ENCODE assay signal across 1 cellular context in the genomic region with DNA sequence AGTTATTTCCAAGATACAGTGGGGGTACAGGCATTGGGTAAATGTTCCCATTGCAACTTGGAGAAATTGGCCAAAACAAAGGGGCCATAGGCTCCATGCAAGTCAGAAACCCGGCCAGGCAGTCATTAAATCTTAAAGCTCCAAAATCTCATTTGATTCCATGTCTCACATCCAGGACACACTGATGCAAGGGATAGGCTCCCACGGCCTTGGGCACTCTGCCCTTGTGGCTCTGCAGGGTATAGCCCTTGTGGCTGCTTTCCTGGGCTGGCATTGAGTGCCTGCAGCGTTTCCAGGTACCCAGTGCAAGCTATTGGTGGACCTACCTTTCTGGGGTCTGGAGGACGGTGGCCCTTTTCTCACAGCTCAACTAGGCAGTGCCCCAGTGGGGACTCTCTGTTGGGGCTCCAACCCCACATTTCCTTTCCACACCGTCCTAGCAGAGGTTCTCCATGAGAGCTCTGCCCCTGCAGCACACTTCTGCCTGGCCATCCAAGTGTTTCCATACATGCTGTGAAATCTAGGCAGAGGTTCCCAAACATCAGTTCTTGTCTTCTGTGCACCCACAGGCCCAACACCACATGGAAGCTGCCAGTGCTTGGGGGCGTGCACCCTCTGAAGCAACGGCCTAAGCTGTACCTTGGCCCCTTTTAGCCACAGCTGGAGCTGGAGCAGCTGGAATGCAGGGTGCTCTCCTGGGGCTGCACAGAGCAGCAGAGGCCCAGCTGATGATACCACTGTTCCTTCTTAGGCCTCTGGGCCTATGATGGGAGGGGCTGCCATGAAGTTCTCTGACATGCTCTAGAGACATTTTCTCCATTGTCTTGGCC.
TF ChIP-seq lines count a peak whose summit lies in the region.

No MANE protein-coding gene starts in this region.

TF ChIP-seq in HepG2, 621 proteins besides CTCF, POLR2A, EP300 and RAD21 (continued from another document and continues in another):
- TF ChIP-seq, protein P1, sequence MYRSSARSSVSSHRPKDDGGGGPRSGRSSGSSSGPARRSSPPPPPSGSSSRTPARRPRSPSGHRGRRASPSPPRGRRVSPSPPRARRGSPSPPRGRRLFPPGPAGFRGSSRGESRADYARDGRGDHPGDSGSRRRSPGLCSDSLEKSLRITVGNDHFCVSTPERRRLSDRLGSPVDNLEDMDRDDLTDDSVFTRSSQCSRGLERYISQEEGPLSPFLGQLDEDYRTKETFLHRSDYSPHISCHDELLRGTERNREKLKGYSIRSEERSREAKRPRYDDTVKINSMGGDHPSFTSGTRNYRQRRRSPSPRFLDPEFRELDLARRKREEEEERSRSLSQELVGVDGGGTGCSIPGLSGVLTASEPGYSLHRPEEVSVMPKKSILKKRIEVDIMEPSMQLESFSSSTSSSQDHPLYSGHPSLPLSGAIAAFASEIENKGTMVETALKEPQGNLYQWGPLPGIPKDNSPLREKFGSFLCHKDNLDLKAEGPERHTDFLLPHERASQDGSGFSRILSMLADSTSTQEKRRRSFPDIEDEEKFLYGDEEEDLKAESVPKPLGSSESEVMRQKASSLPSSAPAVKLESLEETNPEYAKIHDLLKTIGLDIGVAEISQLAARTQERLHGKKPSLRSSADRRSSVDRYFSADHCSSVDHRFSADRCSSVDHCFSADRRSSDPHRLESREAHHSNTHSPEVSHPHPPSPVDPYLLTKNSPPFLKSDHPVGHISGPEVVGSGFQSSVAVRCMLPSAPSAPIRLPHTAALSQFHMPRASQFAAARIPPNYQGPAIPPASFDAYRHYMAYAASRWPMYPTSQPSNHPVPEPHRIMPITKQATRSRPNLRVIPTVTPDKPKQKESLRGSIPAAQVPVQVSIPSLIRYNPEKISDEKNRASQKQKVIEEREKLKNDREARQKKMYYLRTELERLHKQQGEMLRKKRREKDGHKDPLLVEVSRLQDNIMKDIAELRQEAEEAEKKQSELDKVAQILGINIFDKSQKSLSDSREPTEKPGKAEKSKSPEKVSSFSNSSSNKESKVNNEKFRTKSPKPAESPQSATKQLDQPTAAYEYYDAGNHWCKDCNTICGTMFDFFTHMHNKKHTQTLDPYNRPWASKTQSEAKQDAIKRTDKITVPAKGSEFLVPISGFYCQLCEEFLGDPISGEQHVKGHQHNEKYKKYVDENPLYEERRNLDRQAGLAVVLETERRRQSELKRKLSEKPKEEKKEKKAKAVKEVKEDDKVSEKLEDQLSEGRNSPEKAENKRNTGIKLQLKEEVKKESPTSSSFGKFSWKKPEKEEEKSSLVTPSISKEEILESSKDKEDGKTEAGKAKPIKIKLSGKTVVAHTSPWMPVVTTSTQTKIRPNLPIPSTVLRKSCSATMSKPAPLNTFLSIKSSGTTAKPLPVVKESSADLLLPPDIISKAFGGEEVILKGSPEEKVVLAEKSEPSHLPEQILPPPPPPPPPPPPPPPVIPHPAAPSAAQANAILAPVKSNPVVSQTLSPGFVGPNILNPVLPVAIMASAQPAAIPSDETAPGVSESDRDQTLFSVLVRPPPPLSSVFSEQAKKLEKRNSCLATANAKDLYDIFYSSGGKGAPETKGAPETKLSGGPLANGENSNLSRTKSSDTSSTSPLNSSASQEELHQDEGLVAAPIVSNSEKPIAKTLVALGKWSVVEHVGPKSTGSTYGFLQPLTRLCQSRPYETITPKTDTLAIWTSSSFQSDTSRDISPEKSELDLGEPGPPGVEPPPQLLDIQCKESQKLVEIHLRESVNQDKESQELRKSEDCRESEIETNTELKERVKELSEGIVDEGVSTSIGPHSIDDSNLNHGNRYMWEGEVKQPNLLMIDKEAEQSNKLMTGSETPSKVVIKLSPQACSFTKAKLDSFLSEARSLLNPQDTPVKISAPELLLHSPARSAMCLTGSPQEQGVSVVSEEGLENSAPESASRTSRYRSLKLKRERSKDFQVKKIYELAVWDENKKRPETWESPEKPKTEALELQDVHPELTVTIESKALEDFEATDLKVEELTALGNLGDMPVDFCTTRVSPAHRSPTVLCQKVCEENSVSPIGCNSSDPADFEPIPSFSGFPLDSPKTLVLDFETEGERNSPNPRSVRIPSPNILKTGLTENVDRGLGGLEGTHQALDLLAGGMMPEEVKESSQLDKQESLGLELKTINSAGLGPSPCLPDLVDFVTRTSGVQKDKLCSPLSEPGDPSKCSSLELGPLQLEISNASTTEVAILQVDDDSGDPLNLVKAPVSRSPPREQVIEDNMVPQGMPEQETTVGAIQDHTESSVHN (CRISPR knock-in tag; IDR thresholded peaks at IDR 0.05): no peak
- TF ChIP-seq IKZF1 (IDR thresholded peaks at IDR 0.05) (no peak), ZSCAN31 (CRISPR knock-in tag; IDR thresholded peaks at IDR 0.05; ENCODE audit: low read depth) (no peak), ZNF142 (CRISPR knock-in tag; IDR thresholded peaks at IDR 0.05) (no peak), ZNF383 (CRISPR knock-in tag; IDR thresholded peaks at IDR 0.05; ENCODE audit: borderline replicate concordance) (no peak), ZNF678 (CRISPR knock-in tag; IDR thresholded peaks at IDR 0.05) (no peak), MAFK (conservative IDR thresholded peaks at IDR 0.05 in 1 of 2, IDR thresholded peaks at IDR 0.05 in 1 of 2; ENCODE audit: low read length in 2 of 2) (no peak), MLLT10 (CRISPR knock-in tag; IDR thresholded peaks at IDR 0.05) (no peak), ZNF773 (CRISPR knock-in tag; IDR thresholded peaks at IDR 0.05; ENCODE audit: borderline replicate concordance) (no peak), ATF7-NPFF (CRISPR knock-in tag; IDR thresholded peaks at IDR 0.05; ENCODE audit: low read depth) (no peak), MLXIP (CRISPR knock-in tag; IDR thresholded peaks at IDR 0.05; ENCODE audit: borderline replicate concordance) (no peak), LCORL (IDR thresholded peaks at IDR 0.05) (no peak), LCORL (CRISPR knock-in tag; IDR thresholded peaks at IDR 0.05) (no peak), KLF12 (CRISPR knock-in tag; IDR thresholded peaks at IDR 0.05; ENCODE audit: borderline replicate concordance) (no peak), TP53 (CRISPR knock-in tag; conservative IDR thresholded peaks at IDR 0.05) (0 out of 2 replicates have a peak, but pooled peaks have one; percentile 31), NFYC (CRISPR knock-in tag; IDR thresholded peaks at IDR 0.05) (no peak), TARDBP (CRISPR knock-in tag; IDR thresholded peaks at IDR 0.05) (0 out of 2 replicates have a peak, but pooled peaks have one; percentile 47)
- TF ChIP-seq, protein P2, sequence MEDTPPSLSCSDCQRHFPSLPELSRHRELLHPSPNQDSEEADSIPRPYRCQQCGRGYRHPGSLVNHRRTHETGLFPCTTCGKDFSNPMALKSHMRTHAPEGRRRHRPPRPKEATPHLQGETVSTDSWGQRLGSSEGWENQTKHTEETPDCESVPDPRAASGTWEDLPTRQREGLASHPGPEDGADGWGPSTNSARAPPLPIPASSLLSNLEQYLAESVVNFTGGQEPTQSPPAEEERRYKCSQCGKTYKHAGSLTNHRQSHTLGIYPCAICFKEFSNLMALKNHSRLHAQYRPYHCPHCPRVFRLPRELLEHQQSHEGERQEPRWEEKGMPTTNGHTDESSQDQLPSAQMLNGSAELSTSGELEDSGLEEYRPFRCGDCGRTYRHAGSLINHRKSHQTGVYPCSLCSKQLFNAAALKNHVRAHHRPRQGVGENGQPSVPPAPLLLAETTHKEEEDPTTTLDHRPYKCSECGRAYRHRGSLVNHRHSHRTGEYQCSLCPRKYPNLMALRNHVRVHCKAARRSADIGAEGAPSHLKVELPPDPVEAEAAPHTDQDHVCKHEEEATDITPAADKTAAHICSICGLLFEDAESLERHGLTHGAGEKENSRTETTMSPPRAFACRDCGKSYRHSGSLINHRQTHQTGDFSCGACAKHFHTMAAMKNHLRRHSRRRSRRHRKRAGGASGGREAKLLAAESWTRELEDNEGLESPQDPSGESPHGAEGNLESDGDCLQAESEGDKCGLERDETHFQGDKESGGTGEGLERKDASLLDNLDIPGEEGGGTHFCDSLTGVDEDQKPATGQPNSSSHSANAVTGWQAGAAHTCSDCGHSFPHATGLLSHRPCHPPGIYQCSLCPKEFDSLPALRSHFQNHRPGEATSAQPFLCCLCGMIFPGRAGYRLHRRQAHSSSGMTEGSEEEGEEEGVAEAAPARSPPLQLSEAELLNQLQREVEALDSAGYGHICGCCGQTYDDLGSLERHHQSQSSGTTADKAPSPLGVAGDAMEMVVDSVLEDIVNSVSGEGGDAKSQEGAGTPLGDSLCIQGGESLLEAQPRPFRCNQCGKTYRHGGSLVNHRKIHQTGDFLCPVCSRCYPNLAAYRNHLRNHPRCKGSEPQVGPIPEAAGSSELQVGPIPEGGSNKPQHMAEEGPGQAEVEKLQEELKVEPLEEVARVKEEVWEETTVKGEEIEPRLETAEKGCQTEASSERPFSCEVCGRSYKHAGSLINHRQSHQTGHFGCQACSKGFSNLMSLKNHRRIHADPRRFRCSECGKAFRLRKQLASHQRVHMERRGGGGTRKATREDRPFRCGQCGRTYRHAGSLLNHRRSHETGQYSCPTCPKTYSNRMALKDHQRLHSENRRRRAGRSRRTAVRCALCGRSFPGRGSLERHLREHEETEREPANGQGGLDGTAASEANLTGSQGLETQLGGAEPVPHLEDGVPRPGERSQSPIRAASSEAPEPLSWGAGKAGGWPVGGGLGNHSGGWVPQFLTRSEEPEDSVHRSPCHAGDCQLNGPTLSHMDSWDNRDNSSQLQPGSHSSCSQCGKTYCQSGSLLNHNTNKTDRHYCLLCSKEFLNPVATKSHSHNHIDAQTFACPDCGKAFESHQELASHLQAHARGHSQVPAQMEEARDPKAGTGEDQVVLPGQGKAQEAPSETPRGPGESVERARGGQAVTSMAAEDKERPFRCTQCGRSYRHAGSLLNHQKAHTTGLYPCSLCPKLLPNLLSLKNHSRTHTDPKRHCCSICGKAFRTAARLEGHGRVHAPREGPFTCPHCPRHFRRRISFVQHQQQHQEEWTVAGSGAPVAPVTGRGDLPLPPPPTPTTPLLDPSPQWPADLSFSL (CRISPR knock-in tag; IDR thresholded peaks at IDR 0.05): no peak
- TF ChIP-seq, protein P3, sequence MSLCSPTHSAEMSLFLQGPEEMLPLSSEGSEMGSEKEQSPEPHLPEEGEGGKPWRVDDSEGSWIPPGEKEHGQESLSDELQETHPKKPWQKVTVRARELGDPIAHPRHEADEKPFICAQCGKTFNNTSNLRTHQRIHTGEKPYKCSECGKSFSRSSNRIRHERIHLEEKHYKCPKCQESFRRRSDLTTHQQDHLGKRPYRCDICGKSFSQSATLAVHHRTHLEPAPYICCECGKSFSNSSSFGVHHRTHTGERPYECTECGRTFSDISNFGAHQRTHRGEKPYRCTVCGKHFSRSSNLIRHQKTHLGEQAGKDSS (CRISPR knock-in tag; IDR thresholded peaks at IDR 0.05; ENCODE audit: borderline replicate concordance, low read depth): no peak
